Comparison of ENCODE assay signal across 1 cellular context in the genomic region with DNA sequence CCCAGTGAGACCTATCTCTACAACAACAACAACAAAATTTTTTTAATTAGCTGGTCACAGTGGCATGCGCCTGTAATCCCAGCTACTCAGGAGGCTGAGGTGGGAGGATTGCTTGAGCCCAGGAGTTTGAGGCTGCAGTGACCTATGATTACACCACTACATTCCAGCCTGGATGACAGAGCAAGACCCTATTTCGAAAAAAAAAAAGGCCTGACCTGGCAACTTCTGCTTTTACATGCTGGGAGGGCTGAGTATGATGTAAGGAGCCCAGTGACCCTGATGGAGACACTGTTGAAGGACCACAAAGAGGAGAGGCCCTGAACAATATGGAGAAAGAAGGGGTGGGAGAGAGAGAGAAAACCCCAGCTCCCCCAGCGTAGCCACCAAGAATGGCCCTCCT.
TF ChIP-seq lines count a peak whose summit lies in the region.

No MANE protein-coding gene starts in this region.

TF ChIP-seq in K562, 482 proteins besides CTCF, POLR2A, EP300 and RAD21 (continued from another document and continues in another):
- TF ChIP-seq ZNF324 (CRISPR knock-in tag; IDR thresholded peaks at IDR 0.05) (no peak), TAF1 (IDR thresholded peaks at IDR 0.05; ENCODE audit: control insufficient read depth, extremely low read depth, insufficient read depth, low read length, severe bottlenecking) (no peak), RBBP5 (IDR thresholded peaks at IDR 0.05; ENCODE audit: borderline replicate concordance, insufficient read depth, low read length, poor library complexity, severe bottlenecking) (no peak), C11orf30 (IDR thresholded peaks at IDR 0.05; ENCODE audit: low read depth) (peak; percentile 49; the same call in 1 of the 2 replicates), CBX1 (IDR thresholded peaks at IDR 0.05; ENCODE audit: low read depth) (no peak), HNRNPL (IDR thresholded peaks at IDR 0.05; ENCODE audit: low read depth, low read length) (no peak), XRCC5 (IDR thresholded peaks at IDR 0.05; ENCODE audit: low read depth, low read length) (no peak), ZNF3 (CRISPR knock-in tag; IDR thresholded peaks at IDR 0.05) (no peak), GATAD2B (IDR thresholded peaks at IDR 0.05; ENCODE audit: borderline replicate concordance) (no peak), RHOXF2B (CRISPR knock-in tag; conservative IDR thresholded peaks at IDR 0.05) (no peak), CEBPB (tag; IDR thresholded peaks at IDR 0.05) (peak; percentile 49), BRD4 (IDR thresholded peaks at IDR 0.05) (no peak), MYC (IDR thresholded peaks at IDR 0.05; ENCODE audit: low read depth, low read length) (no peak), MYC (CRISPR knock-in tag; IDR thresholded peaks at IDR 0.05; ENCODE audit: borderline replicate concordance, low read depth) (no peak), ZNF217 (CRISPR knock-in tag; IDR thresholded peaks at IDR 0.05) (no peak), CHD4 (IDR thresholded peaks at IDR 0.05; ENCODE audit: insufficient read depth, insufficient replicate concordance, low read depth, low read length, poor library complexity, severe bottlenecking) (no peak), ZNF707 (CRISPR knock-in tag; conservative IDR thresholded peaks at IDR 0.05) (no peak), ZC3H4 (CRISPR knock-in tag; IDR thresholded peaks at IDR 0.05; ENCODE audit: borderline replicate concordance) (no peak), CEBPG (CRISPR knock-in tag; IDR thresholded peaks at IDR 0.05) (0 out of 2 replicates have a peak, but pooled peaks have one; percentile 10), CEBPG (tag; conservative IDR thresholded peaks at IDR 0.05 in 1 of 2, IDR thresholded peaks at IDR 0.05 in 1 of 2) (no peak), FOXK1 (CRISPR knock-in tag; IDR thresholded peaks at IDR 0.05; ENCODE audit: borderline replicate concordance) (no peak), BRCA1 (IDR thresholded peaks at IDR 0.05) (no peak), BRCA1 (CRISPR knock-in tag; IDR thresholded peaks at IDR 0.05) (no peak), ZNF444 (CRISPR knock-in tag; IDR thresholded peaks at IDR 0.05) (no peak), CHD2 (IDR thresholded peaks at IDR 0.05; ENCODE audit: low read depth, low read length) (no peak), BACH1 (tag; IDR thresholded peaks at IDR 0.05) (no peak), BDP1 (IDR thresholded peaks at IDR 0.05; ENCODE audit: insufficient read depth, insufficient read length) (no peak), ZNF316 (IDR thresholded peaks at IDR 0.05) (peak; percentile 66), EP400 (IDR thresholded peaks at IDR 0.05) (no peak), NONO (IDR thresholded peaks at IDR 0.05; ENCODE audit: low read depth in 2 of 2, low read length in 1 of 2) (no peak), TBL1XR1 (IDR thresholded peaks at IDR 0.05; ENCODE audit: low read length in 2 of 2) (no peak)
- TF ChIP-seq, protein P1, sequence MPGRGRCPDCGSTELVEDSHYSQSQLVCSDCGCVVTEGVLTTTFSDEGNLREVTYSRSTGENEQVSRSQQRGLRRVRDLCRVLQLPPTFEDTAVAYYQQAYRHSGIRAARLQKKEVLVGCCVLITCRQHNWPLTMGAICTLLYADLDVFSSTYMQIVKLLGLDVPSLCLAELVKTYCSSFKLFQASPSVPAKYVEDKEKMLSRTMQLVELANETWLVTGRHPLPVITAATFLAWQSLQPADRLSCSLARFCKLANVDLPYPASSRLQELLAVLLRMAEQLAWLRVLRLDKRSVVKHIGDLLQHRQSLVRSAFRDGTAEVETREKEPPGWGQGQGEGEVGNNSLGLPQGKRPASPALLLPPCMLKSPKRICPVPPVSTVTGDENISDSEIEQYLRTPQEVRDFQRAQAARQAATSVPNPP (IDR thresholded peaks at IDR 0.05; ENCODE audit: borderline replicate concordance, insufficient read depth, insufficient read length), result no peak
- TF ChIP-seq, protein P2, sequence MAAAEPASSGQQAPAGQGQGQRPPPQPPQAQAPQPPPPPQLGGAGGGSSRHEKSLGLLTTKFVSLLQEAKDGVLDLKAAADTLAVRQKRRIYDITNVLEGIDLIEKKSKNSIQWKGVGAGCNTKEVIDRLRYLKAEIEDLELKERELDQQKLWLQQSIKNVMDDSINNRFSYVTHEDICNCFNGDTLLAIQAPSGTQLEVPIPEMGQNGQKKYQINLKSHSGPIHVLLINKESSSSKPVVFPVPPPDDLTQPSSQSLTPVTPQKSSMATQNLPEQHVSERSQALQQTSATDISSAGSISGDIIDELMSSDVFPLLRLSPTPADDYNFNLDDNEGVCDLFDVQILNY (CRISPR knock-in tag; IDR thresholded peaks at IDR 0.05), result no peak
- TF ChIP-seq, protein P3, sequence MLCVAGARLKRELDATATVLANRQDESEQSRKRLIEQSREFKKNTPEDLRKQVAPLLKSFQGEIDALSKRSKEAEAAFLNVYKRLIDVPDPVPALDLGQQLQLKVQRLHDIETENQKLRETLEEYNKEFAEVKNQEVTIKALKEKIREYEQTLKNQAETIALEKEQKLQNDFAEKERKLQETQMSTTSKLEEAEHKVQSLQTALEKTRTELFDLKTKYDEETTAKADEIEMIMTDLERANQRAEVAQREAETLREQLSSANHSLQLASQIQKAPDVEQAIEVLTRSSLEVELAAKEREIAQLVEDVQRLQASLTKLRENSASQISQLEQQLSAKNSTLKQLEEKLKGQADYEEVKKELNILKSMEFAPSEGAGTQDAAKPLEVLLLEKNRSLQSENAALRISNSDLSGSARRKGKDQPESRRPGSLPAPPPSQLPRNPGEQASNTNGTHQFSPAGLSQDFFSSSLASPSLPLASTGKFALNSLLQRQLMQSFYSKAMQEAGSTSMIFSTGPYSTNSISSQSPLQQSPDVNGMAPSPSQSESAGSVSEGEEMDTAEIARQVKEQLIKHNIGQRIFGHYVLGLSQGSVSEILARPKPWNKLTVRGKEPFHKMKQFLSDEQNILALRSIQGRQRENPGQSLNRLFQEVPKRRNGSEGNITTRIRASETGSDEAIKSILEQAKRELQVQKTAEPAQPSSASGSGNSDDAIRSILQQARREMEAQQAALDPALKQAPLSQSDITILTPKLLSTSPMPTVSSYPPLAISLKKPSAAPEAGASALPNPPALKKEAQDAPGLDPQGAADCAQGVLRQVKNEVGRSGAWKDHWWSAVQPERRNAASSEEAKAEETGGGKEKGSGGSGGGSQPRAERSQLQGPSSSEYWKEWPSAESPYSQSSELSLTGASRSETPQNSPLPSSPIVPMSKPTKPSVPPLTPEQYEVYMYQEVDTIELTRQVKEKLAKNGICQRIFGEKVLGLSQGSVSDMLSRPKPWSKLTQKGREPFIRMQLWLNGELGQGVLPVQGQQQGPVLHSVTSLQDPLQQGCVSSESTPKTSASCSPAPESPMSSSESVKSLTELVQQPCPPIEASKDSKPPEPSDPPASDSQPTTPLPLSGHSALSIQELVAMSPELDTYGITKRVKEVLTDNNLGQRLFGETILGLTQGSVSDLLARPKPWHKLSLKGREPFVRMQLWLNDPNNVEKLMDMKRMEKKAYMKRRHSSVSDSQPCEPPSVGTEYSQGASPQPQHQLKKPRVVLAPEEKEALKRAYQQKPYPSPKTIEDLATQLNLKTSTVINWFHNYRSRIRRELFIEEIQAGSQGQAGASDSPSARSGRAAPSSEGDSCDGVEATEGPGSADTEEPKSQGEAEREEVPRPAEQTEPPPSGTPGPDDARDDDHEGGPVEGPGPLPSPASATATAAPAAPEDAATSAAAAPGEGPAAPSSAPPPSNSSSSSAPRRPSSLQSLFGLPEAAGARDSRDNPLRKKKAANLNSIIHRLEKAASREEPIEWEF (CRISPR knock-in tag; IDR thresholded peaks at IDR 0.05), result no peak
- TF ChIP-seq, protein P4, sequence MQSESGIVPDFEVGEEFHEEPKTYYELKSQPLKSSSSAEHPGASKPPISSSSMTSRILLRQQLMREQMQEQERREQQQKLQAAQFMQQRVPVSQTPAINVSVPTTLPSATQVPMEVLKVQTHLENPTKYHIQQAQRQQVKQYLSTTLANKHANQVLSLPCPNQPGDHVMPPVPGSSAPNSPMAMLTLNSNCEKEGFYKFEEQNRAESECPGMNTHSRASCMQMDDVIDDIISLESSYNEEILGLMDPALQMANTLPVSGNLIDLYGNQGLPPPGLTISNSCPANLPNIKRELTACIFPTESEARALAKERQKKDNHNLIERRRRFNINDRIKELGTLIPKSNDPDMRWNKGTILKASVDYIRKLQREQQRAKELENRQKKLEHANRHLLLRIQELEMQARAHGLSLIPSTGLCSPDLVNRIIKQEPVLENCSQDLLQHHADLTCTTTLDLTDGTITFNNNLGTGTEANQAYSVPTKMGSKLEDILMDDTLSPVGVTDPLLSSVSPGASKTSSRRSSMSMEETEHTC (IDR thresholded peaks at IDR 0.05), result no peak
- TF ChIP-seq, protein P5, sequence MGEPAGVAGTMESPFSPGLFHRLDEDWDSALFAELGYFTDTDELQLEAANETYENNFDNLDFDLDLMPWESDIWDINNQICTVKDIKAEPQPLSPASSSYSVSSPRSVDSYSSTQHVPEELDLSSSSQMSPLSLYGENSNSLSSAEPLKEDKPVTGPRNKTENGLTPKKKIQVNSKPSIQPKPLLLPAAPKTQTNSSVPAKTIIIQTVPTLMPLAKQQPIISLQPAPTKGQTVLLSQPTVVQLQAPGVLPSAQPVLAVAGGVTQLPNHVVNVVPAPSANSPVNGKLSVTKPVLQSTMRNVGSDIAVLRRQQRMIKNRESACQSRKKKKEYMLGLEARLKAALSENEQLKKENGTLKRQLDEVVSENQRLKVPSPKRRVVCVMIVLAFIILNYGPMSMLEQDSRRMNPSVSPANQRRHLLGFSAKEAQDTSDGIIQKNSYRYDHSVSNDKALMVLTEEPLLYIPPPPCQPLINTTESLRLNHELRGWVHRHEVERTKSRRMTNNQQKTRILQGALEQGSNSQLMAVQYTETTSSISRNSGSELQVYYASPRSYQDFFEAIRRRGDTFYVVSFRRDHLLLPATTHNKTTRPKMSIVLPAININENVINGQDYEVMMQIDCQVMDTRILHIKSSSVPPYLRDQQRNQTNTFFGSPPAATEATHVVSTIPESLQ (CRISPR knock-in tag; IDR thresholded peaks at IDR 0.05), result no peak
- TF ChIP-seq, protein P6, sequence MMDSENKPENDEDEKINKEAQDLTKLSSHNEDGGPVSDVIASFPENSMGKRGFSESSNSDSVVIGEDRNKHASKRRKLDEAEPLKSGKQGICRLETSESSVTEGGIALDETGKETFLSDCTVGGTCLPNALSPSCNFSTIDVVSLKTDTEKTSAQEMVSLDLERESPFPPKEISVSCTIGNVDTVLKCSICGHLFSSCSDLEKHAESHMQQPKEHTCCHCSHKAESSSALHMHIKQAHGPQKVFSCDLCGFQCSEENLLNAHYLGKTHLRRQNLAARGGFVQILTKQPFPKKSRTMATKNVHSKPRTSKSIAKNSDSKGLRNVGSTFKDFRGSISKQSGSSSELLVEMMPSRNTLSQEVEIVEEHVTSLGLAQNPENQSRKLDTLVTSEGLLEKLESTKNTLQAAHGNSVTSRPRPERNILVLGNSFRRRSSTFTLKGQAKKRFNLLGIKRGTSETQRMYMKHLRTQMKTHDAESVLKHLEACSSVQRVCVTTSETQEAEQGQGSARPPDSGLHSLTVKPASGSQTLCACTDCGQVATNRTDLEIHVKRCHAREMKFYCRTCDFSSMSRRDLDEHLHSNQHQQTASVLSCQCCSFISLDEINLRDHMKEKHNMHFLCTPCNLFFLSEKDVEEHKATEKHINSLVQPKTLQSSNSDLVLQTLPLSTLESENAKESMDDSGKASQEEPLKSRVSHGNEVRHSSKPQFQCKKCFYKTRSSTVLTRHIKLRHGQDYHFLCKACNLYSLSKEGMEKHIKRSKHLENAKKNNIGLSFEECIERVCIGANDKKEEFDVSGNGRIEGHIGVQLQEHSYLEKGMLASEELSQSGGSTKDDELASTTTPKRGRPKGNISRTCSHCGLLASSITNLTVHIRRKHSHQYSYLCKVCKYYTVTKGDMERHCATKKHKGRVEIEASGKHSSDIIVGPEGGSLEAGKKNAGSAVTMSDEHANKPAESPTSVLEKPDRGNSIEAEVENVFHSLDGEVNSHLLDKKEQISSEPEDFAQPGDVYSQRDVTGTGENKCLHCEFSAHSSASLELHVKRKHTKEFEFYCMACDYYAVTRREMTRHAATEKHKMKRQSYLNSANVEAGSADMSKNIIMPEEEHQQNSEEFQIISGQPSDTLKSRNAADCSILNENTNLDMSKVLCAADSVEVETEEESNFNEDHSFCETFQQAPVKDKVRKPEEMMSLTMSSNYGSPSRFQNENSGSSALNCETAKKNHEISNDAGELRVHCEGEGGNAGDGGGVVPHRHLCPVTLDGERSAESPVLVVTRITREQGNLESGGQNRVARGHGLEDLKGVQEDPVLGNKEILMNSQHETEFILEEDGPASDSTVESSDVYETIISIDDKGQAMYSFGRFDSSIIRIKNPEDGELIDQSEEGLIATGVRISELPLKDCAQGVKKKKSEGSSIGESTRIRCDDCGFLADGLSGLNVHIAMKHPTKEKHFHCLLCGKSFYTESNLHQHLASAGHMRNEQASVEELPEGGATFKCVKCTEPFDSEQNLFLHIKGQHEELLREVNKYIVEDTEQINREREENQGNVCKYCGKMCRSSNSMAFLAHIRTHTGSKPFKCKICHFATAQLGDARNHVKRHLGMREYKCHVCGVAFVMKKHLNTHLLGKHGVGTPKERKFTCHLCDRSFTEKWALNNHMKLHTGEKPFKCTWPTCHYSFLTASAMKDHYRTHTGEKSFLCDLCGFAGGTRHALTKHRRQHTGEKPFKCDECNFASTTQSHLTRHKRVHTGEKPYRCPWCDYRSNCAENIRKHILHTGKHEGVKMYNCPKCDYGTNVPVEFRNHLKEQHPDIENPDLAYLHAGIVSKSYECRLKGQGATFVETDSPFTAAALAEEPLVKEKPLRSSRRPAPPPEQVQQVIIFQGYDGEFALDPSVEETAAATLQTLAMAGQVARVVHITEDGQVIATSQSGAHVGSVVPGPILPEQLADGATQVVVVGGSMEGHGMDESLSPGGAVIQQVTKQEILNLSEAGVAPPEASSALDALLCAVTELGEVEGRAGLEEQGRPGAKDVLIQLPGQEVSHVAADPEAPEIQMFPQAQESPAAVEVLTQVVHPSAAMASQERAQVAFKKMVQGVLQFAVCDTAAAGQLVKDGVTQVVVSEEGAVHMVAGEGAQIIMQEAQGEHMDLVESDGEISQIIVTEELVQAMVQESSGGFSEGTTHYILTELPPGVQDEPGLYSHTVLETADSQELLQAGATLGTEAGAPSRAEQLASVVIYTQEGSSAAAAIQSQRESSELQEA (IDR thresholded peaks at IDR 0.05; ENCODE audit: low read depth), result no peak
- TF ChIP-seq, protein P7, sequence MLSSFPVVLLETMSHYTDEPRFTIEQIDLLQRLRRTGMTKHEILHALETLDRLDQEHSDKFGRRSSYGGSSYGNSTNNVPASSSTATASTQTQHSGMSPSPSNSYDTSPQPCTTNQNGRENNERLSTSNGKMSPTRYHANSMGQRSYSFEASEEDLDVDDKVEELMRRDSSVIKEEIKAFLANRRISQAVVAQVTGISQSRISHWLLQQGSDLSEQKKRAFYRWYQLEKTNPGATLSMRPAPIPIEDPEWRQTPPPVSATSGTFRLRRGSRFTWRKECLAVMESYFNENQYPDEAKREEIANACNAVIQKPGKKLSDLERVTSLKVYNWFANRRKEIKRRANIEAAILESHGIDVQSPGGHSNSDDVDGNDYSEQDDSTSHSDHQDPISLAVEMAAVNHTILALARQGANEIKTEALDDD (IDR thresholded peaks at IDR 0.05), result no peak
- TF ChIP-seq, protein P8, sequence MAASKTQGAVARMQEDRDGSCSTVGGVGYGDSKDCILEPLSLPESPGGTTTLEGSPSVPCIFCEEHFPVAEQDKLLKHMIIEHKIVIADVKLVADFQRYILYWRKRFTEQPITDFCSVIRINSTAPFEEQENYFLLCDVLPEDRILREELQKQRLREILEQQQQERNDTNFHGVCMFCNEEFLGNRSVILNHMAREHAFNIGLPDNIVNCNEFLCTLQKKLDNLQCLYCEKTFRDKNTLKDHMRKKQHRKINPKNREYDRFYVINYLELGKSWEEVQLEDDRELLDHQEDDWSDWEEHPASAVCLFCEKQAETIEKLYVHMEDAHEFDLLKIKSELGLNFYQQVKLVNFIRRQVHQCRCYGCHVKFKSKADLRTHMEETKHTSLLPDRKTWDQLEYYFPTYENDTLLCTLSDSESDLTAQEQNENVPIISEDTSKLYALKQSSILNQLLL (CRISPR knock-in tag; IDR thresholded peaks at IDR 0.05; ENCODE audit: borderline replicate concordance), result no peak
